1 cellular context compared by ENCODE assay signal in the genomic region with DNA sequence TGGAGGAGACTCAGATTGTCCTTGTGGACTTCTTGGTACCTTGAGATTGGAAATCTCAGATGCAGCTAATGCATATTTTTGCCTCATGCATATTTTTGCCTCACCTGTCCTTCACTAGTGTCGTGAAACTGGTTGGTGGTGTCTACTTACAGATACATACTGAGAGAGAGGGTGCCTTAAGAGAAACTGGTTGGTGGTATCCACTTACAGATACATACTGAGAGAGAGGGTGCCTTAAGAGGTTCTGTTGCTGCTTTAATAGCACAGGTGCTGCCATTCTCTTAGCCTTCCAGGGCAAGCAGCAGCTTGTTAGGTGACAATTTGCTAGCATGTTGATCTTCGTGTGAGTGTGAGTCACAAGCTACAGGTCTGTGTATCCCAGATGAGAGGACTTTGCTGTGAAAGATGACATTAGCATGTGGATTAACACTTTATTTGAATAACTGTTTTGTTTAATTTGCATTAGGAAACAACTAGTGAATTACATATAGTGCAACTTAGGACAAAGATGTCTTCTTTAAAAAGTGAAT.
TF ChIP-seq lines count a peak whose summit lies in the region.

No MANE protein-coding gene starts in this region.

TF ChIP-seq in HCT116, 20 proteins besides CTCF, POLR2A, EP300 and RAD21 (continued from another document):
- no peak for TF ChIP-seq EGR1 (IDR thresholded peaks at IDR 0.05; ENCODE audit: low read depth)
- TF ChIP-seq SIN3A (IDR thresholded peaks at IDR 0.05; ENCODE audit: low read depth): no peak; the same call in 1 of the 2 replicates
- TF ChIP-seq, protein P1, sequence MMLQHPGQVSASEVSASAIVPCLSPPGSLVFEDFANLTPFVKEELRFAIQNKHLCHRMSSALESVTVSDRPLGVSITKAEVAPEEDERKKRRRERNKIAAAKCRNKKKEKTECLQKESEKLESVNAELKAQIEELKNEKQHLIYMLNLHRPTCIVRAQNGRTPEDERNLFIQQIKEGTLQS (IDR thresholded peaks at IDR 0.05): no peak
- TF ChIP-seq ELF1 (IDR thresholded peaks at IDR 0.05; ENCODE audit: borderline replicate concordance, low read depth): no peak
- TF ChIP-seq JUND (IDR thresholded peaks at IDR 0.05): no peak
- TF ChIP-seq, protein P2, sequence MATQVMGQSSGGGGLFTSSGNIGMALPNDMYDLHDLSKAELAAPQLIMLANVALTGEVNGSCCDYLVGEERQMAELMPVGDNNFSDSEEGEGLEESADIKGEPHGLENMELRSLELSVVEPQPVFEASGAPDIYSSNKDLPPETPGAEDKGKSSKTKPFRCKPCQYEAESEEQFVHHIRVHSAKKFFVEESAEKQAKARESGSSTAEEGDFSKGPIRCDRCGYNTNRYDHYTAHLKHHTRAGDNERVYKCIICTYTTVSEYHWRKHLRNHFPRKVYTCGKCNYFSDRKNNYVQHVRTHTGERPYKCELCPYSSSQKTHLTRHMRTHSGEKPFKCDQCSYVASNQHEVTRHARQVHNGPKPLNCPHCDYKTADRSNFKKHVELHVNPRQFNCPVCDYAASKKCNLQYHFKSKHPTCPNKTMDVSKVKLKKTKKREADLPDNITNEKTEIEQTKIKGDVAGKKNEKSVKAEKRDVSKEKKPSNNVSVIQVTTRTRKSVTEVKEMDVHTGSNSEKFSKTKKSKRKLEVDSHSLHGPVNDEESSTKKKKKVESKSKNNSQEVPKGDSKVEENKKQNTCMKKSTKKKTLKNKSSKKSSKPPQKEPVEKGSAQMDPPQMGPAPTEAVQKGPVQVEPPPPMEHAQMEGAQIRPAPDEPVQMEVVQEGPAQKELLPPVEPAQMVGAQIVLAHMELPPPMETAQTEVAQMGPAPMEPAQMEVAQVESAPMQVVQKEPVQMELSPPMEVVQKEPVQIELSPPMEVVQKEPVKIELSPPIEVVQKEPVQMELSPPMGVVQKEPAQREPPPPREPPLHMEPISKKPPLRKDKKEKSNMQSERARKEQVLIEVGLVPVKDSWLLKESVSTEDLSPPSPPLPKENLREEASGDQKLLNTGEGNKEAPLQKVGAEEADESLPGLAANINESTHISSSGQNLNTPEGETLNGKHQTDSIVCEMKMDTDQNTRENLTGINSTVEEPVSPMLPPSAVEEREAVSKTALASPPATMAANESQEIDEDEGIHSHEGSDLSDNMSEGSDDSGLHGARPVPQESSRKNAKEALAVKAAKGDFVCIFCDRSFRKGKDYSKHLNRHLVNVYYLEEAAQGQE (IDR thresholded peaks at IDR 0.05; ENCODE audit: low read depth): no peak
